Comparison of ENCODE assay signal across 2 cellular contexts in the genomic region with DNA sequence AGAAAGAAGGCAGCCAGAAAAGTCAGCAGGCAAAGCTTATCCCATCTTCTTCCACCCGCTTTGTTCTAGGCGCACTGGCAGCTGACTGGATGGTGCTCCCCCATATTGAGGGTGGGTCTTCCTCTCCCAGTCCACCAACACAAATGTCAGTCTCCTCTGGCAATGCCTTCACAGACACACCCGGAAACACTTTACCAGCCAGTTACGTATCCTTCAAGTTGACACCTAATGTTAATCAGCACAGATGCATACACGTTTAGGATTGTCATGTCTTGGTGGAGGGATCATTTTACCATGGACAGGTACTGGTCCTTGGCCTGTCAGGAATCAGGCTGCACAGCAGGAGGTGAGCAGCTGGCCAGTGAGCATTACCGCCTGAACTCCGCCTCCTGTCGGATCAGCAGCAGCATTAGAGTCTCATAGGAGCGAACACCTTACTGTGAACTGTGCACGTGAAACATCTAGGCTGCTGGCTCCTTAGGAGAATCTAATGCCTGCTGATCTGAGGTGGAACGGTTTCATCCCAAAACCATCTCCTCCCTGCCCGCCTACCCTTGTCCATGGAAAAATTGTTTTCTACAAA.
TF ChIP-seq lines count a peak whose summit lies in the region.

No MANE protein-coding gene starts in this region.

TF ChIP-seq in HepG2, 621 proteins besides CTCF, POLR2A, EP300 and RAD21 (continued from another document):
- TF ChIP-seq, protein P1, sequence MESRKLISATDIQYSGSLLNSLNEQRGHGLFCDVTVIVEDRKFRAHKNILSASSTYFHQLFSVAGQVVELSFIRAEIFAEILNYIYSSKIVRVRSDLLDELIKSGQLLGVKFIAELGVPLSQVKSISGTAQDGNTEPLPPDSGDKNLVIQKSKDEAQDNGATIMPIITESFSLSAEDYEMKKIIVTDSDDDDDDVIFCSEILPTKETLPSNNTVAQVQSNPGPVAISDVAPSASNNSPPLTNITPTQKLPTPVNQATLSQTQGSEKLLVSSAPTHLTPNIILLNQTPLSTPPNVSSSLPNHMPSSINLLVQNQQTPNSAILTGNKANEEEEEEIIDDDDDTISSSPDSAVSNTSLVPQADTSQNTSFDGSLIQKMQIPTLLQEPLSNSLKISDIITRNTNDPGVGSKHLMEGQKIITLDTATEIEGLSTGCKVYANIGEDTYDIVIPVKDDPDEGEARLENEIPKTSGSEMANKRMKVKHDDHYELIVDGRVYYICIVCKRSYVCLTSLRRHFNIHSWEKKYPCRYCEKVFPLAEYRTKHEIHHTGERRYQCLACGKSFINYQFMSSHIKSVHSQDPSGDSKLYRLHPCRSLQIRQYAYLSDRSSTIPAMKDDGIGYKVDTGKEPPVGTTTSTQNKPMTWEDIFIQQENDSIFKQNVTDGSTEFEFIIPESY (CRISPR knock-in tag; IDR thresholded peaks at IDR 0.05): peak; percentile 51; the same call in 1 of the 2 replicates

TF ChIP-seq in HEK293T, 16 proteins besides CTCF, POLR2A, EP300 and RAD21:
- TF ChIP-seq PKNOX1 (IDR thresholded peaks at IDR 0.05) (no peak), FOXA1 (IDR thresholded peaks at IDR 0.05) (no peak)
